Comparison of ENCODE assay signal across 16 cellular contexts in the genomic region with DNA sequence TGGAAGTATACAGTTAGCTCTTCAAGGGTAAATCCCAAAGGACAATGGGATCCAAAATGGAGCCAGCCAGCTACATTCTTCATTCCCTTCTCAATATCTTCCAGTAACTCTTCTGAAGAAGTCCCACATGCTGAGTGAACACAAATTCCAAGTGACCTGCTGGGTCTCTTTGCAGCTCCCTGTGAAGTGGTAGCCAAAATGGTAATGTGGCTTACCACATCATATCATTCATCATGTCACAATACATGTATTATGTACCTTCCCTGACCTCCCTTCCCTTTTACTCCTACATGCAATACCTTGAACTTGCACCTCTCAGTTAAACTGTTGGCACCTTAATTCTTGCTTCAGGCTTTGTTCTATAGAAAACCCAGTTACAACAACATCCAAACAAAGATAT.
DNase-seq lines count a peak whose midpoint lies in the region; ATAC-seq and TF ChIP-seq lines count a peak whose summit lies in the region.
"Had no signal": no experiment of that assay in that cellular context is flagged by ENCODE, and none has a peak within 500 bp of the region (broad histone marks: within the 10 kb centered on the region; RNA-seq: fewer than 3 reads in every experiment).

No MANE protein-coding gene starts in this region.

- intact Hi-C loops in CD14-positive monocyte (cut with micrococcal nuclease): no loop called here

- H3K27ac ChIP-seq in HEK293 (ENCODE audit: extremely low read depth, low read depth, low read length): no peak overlapping the region
- H3K27ac ChIP-seq: gastroesophageal sphincter, sigmoid colon had no signal

- H3K4me3 ChIP-seq in HEK293 (ENCODE audit: low read depth, low read length): no peak overlapping the region
- H3K4me3 ChIP-seq: gastroesophageal sphincter, sigmoid colon, uterus had no signal

- H3K9me3 Mint-ChIP-seq in CD14-positive monocyte: peaks cover 3 to 13% (median 6%) of the 10 kb centered on the region in 7 donors
- peaks cover 0 to 15% (median 4%) of the 10 kb centered on the region in 3 donors for H3K9me3 Mint-ChIP-seq in T-cell

- H3K4me3 Mint-ChIP-seq in CD14-positive monocyte: no peak overlapping the region
- H3K4me3 Mint-ChIP-seq in T-cell: peak overlapping the region in 1 of 3 donors; percentile 5

- H3K36me3 Mint-ChIP-seq in CD14-positive monocyte: peaks cover 5 to 13% of the 10 kb centered on the region in 2 donors
- peaks cover 5% of the 10 kb centered on the region for H3K36me3 Mint-ChIP-seq in T-cell

- DNase-seq in CD14-positive monocyte (ENCODE audit: low spot score) (no peak), T-cell (no peak), middle frontal gyrus (ENCODE audit: extremely low spot score, low spot score) (no peak), NCI-H1105 treated with DMSO at 0.1 percent for 48 hours (lab: John Stamatoyannopoulos, UW) (no peak), activated gamma-delta T cell treated with Interleukin-2 at 50 U/mL for 16 hours (no peak)
- DNase-seq in stimulated activated CD4-positive, alpha-beta T cell treated with anti-CD3 and anti-CD28 coated beads, Interleukin-4, amount 100 ng/mL, for 24 hours: no peak
- DNase-seq: activated naive CD4-positive, alpha-beta T cell treated with Interleukin-2 at 50 U/mL for 16 hours; central memory CD4-positive, alpha-beta T cell; NCI-H1092 treated with DMSO at 0.1 percent for 48 hours; NCI-H345; sigmoid colon; SK-N-SH; uterus had no signal

- H3K27ac Mint-ChIP-seq in CD14-positive monocyte (peak overlapping the region; percentile 89 to 97 (median 93)), T-cell (peak overlapping the region; percentile 11 to 33)

- TF ChIP-seq CTCF in CD14-positive monocyte (IDR thresholded peaks at IDR 0.05) (no peak), HEK293 (tag by site-specific recombination; IDR thresholded peaks at IDR 0.05) (no peak)

- H3K4me1 ChIP-seq in HEK293 (ENCODE audit: control insufficient read depth, insufficient read depth, low read length): no peaks in the 10 kb centered on the region
- H3K4me1 ChIP-seq: gastroesophageal sphincter, uterus had no signal

- CTCF ChIA-PET in HEK293 (lab: Yijun Ruan, JAX) (interaction anchor here (0.7 kb wide), 1 partner anchor 120 kb away, joined by 3 read pairs; no protein-coding TSS in a partner anchor), T-cell (lab: Charles Lee) (interaction anchor here (0.9 to 1.2 kb wide), 3 partner anchors 8 to 11 kb away, joined by 3 to 6 read pairs (median 3); no protein-coding TSS in a partner anchor)

- peak in 1 of 4 experiments; percentile 67 for ATAC-seq in T-cell (replicated peaks in 1 of 4)
- peak; percentile 45 for ATAC-seq in esophagus mucosa
- ATAC-seq: gastroesophageal sphincter had no signal

- peaks cover 33% of the 10 kb centered on the region for H3K4me1 Mint-ChIP-seq in CD14-positive monocyte
- H3K4me1 Mint-ChIP-seq in T-cell: peaks cover 41 to 51% (median 46%) of the 10 kb centered on the region in 3 donors

- H3K27me3 Mint-ChIP-seq in CD14-positive monocyte (ENCODE audit: low read depth in 3 of 3): peaks cover 0 to 2% (median 0%) of the 10 kb centered on the region in 3 donors
- no peaks in the 10 kb centered on the region for H3K27me3 Mint-ChIP-seq in T-cell

- H3K36me3 ChIP-seq in HEK293 (ENCODE audit: control insufficient read depth in 2 of 2, insufficient read depth in 1 of 2, low read length in 2 of 2): no peaks in the 10 kb centered on the region
- H3K36me3 ChIP-seq: gastroesophageal sphincter, sigmoid colon, uterus had no signal

- no peaks in the 10 kb centered on the region for H3K9me3 ChIP-seq in HEK293 (ENCODE audit: control insufficient read depth, insufficient read depth, low read depth, low read length)
- H3K9me3 ChIP-seq: gastroesophageal sphincter, sigmoid colon, SK-N-SH, uterus had no signal

- POLR2A ChIA-PET in HEK293 (lab: Yijun Ruan, JAX): no interaction called here
- POLR2A ChIA-PET in T-cell (lab: Charles Lee): interaction anchor here (0.6 to 1.6 kb wide), 6 partner anchors 11 to 195 kb away, joined by 3 to 6 read pairs (median 4); no protein-coding TSS in a partner anchor

TF ChIP-seq in HEK293, 187 proteins besides CTCF, POLR2A, EP300 and RAD21:
- no peak for TF ChIP-seq ZBTB11 (tag by site-specific recombination; conservative IDR thresholded peaks at IDR 0.05; ENCODE audit: low read depth)
- peak; percentile 20; the same call in 1 of the 2 replicates for TF ChIP-seq ZIC2 (tag by site-specific recombination; IDR thresholded peaks at IDR 0.05)
